ENCODE assay signal across 1 cellular context in genomic region chr1:19013826-19014548, GRCh38.
TF ChIP-seq lines count a peak whose summit lies in the region.

No MANE protein-coding gene starts in this region.

TF ChIP-seq in GM23338, 12 proteins besides CTCF, POLR2A, EP300 and RAD21 (continued from another document):
- TF ChIP-seq ZNF462 (CRISPR knock-in tag; IDR thresholded peaks at IDR 0.05) (no peak), EZH2 (IDR thresholded peaks at IDR 0.05; ENCODE audit: low read depth, unreplicated experiment) (no peak), POLR2AphosphoS5 (IDR thresholded peaks at IDR 0.05; ENCODE audit: low read depth) (no peak), ZNF331 (CRISPR knock-in tag; IDR thresholded peaks at IDR 0.05; ENCODE audit: low read depth) (no peak), EZH2phosphoT487 (IDR thresholded peaks at IDR 0.05; ENCODE audit: unreplicated experiment) (no peak), ZNF114 (CRISPR knock-in tag; IDR thresholded peaks at IDR 0.05) (no peak), JUNB (IDR thresholded peaks at IDR 0.05; ENCODE audit: unreplicated experiment) (no peak), CREB1 (CRISPR knock-in tag; IDR thresholded peaks at IDR 0.05; ENCODE audit: low read depth) (no peak)
- TF ChIP-seq, protein P1, sequence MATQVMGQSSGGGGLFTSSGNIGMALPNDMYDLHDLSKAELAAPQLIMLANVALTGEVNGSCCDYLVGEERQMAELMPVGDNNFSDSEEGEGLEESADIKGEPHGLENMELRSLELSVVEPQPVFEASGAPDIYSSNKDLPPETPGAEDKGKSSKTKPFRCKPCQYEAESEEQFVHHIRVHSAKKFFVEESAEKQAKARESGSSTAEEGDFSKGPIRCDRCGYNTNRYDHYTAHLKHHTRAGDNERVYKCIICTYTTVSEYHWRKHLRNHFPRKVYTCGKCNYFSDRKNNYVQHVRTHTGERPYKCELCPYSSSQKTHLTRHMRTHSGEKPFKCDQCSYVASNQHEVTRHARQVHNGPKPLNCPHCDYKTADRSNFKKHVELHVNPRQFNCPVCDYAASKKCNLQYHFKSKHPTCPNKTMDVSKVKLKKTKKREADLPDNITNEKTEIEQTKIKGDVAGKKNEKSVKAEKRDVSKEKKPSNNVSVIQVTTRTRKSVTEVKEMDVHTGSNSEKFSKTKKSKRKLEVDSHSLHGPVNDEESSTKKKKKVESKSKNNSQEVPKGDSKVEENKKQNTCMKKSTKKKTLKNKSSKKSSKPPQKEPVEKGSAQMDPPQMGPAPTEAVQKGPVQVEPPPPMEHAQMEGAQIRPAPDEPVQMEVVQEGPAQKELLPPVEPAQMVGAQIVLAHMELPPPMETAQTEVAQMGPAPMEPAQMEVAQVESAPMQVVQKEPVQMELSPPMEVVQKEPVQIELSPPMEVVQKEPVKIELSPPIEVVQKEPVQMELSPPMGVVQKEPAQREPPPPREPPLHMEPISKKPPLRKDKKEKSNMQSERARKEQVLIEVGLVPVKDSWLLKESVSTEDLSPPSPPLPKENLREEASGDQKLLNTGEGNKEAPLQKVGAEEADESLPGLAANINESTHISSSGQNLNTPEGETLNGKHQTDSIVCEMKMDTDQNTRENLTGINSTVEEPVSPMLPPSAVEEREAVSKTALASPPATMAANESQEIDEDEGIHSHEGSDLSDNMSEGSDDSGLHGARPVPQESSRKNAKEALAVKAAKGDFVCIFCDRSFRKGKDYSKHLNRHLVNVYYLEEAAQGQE (IDR thresholded peaks at IDR 0.05; ENCODE audit: unreplicated experiment) = no peak
- TF ChIP-seq, protein P2, sequence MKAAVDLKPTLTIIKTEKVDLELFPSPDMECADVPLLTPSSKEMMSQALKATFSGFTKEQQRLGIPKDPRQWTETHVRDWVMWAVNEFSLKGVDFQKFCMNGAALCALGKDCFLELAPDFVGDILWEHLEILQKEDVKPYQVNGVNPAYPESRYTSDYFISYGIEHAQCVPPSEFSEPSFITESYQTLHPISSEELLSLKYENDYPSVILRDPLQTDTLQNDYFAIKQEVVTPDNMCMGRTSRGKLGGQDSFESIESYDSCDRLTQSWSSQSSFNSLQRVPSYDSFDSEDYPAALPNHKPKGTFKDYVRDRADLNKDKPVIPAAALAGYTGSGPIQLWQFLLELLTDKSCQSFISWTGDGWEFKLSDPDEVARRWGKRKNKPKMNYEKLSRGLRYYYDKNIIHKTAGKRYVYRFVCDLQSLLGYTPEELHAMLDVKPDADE (IDR thresholded peaks at IDR 0.05) = no peak
